Comparison of ENCODE assay signal across 8 cellular contexts in the genomic region with DNA sequence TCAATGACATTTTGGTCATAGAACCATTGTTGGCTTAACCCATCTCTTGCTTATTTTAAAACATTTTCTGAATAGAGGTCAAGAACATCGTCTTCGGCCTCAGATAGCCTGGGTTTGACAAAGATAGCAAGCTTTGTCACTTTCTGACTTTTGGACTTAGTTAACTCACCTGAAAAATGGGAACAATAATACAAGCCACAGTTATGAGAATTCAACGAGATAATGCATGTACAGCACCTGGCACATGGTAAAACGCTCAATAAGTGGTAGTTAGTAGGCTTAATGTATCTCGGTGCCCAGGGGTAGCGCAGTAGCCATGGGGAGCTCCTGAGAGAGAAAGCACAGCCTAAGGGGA. TPM values are rescaled to one million over a fixed set of nuclear protein-coding genes. Genes with fewer than 3 reads are reported as not detected.
DNase-seq lines count a peak whose midpoint lies in the region; ATAC-seq and TF ChIP-seq lines count a peak whose summit lies in the region.

No MANE protein-coding gene starts in this region.

- peak overlapping the region; percentile 82 for H3K4me2 ChIP-seq in PC-3 (ENCODE audit: low read length)

- DNase-seq in PC-3 (no peak), esophagus squamous epithelium (lab: John Stamatoyannopoulos, UW) (no peak), gastrocnemius medialis (no peak), occipital lobe (lab: John Stamatoyannopoulos, UW) (no peak), NCI-H1092 treated with DMSO at 0.1 percent for 48 hours (lab: John Stamatoyannopoulos, UW) (no peak)
- no peak for DNase-seq in activated CD4-positive, alpha-beta T cell treated with anti-CD3 and anti-CD28 coated beads, Interleukin-2, amount 50 U/mL, for 48 hours

- H3K9ac ChIP-seq in PC-3 (ENCODE audit: low read length), result peak overlapping the region; percentile 82

- TF ChIP-seq POLR2A in esophagus squamous epithelium (IDR thresholded peaks at IDR 0.05), result no peak
- TF ChIP-seq POLR2A in gastrocnemius medialis (IDR thresholded peaks at IDR 0.05), result no peak

- H3K79me2 ChIP-seq in PC-3 (ENCODE audit: low read length), result peaks cover 41% of the 10 kb centered on the region

- in situ Hi-C loops in gastrocnemius medialis (cut with MboI; ENCODE audit: low sequenced_read_pairs in 4 of 4), result loop anchor here in 1 of 4 donors (10.0 kb wide), 1 partner anchor 321 kb away; a partner anchor contains a TSS

- H2AFZ ChIP-seq in PC-3 (ENCODE audit: low read length), result peak overlapping the region; percentile 82

- WGBS in esophagus squamous epithelium, 2 donors, result 39 to 44% methylated on average over 5 to 6 of the region's 6 CpGs

- H3K9me2 ChIP-seq in PC-3 (replicated peaks; ENCODE audit: low read length), result no peaks in the 10 kb centered on the region

- no peaks in the 10 kb centered on the region for H3K27me3 ChIP-seq in PC-3 (ENCODE audit: low read length)
- H3K27me3 ChIP-seq in esophagus squamous epithelium, result no peaks in the 10 kb centered on the region
- no peaks in the 10 kb centered on the region for H3K27me3 ChIP-seq in gastrocnemius medialis

- peaks cover 26% of the 10 kb centered on the region for H3K4me1 ChIP-seq in PC-3 (ENCODE audit: insufficient read depth, low read length)
- peaks cover 25 to 64% (median 37%) of the 10 kb centered on the region in 3 donors for H3K4me1 ChIP-seq in esophagus squamous epithelium
- peaks cover 40 to 53% of the 10 kb centered on the region in 2 donors for H3K4me1 ChIP-seq in gastrocnemius medialis

- H3K36me3 ChIP-seq in PC-3 (ENCODE audit: low read depth, low read length), result peaks cover 5% of the 10 kb centered on the region
- H3K36me3 ChIP-seq in esophagus squamous epithelium, result peaks cover 2 to 25% (median 6%) of the 10 kb centered on the region in 3 donors
- peaks cover 0 to 8% of the 10 kb centered on the region in 2 donors for H3K36me3 ChIP-seq in gastrocnemius medialis

- intact Hi-C loops in PC-3 (cut with micrococcal nuclease), result no loop called here
- intact Hi-C loops in esophagus squamous epithelium (cut with DNase I), result loop anchor here (10.0 kb wide), 1 partner anchor 111 kb away; no protein-coding TSS in a partner anchor
- intact Hi-C loops in gastrocnemius medialis (cut with DNase I; ENCODE audit: low total_unique reads), result loop anchor here (2.0 to 10.0 kb wide), 2 partner anchors 175 to 1469 kb away; a partner anchor contains a TSS

- H3K4me3 ChIP-seq in PC-3 (ENCODE audit: low read length) (peak overlapping the region; percentile 97), esophagus squamous epithelium (peak overlapping the region; percentile 81 to 99 (median 92)), gastrocnemius medialis (peak overlapping the region; percentile 71 to 100 (median 90))

- H3F3A ChIP-seq in PC-3 (ENCODE audit: low read length, unreplicated experiment), result no peaks in the 10 kb centered on the region

- POLR2A ChIA-PET in PC-3 (lab: Charles Lee; ENCODE audit: unreplicated experiment), result no interaction called here

- peaks cover 11% of the 10 kb centered on the region; the same call in 1 of the 2 replicates for H4K20me1 ChIP-seq in PC-3 (ENCODE audit: low read length)

- CTCF ChIA-PET in PC-3 (lab: Charles Lee), result no interaction called here

- H3K9me3 ChIP-seq in PC-3 (ENCODE audit: low read length), result no peaks in the 10 kb centered on the region
- H3K9me3 ChIP-seq in esophagus squamous epithelium, result no peaks in the 10 kb centered on the region
- no peaks in the 10 kb centered on the region for H3K9me3 ChIP-seq in gastrocnemius medialis

- ATAC-seq in GM19351 (IDR thresholded peaks at IDR 0.05; ENCODE audit: unreplicated experiment), result peak; percentile 16
- ATAC-seq in PC-3, result no peak; the same call in 1 of the 2 replicates
- ATAC-seq in gastrocnemius medialis, result no peak
- no peak for ATAC-seq in GM18870 (IDR thresholded peaks at IDR 0.05; ENCODE audit: unreplicated experiment)

- TSS peak; percentile 81 for BruUV-seq in PC-3 (replicated peaks; lab: Mats Ljungman, UMichigan)

- H3K27ac ChIP-seq in PC-3 (ENCODE audit: low read length) (no peak overlapping the region), esophagus squamous epithelium (peak overlapping the region; percentile 71 to 82 (median 78)), gastrocnemius medialis (peak overlapping the region; percentile 52 to 91 (median 81))

- TF ChIP-seq CTCF in PC-3 (conservative IDR thresholded peaks at IDR 0.05; ENCODE audit: low read depth, low read length) (no peak), esophagus squamous epithelium (IDR thresholded peaks at IDR 0.05) (no peak), gastrocnemius medialis (IDR thresholded peaks at IDR 0.05 in 4 of 5, conservative IDR thresholded peaks at IDR 0.05 in 1 of 5) (no peak)

RNA-seq across cellular contexts. Expression of a gene that starts 0.4 kb away (rescaled TPM):
- total RNA-seq in PC-3 (2014; rRNA removed) (37.6 and 43.5 TPM in 2 replicates), esophagus squamous epithelium (10 to 100 TPM; 10.7 to 23.2 (median 22.1) TPM), gastrocnemius medialis (10 to 100 TPM; 14.8 to 24.1 (median 19.4) TPM), occipital lobe (22.3 TPM)

RNA-seq across cellular contexts. Expression of a gene that starts 4.7 kb away (rescaled TPM):
- total RNA-seq in PC-3 (2014; rRNA removed) (43.8 and 46.2 TPM in 2 replicates), esophagus squamous epithelium (10 to 100 TPM; 13.5 to 24.0 (median 16.1) TPM), gastrocnemius medialis (10 to 100 TPM; 11.7 to 22.6 (median 17.6) TPM), occipital lobe (25.4 TPM)
